ENCODE assay signal across 8 cellular contexts in the genomic region with DNA sequence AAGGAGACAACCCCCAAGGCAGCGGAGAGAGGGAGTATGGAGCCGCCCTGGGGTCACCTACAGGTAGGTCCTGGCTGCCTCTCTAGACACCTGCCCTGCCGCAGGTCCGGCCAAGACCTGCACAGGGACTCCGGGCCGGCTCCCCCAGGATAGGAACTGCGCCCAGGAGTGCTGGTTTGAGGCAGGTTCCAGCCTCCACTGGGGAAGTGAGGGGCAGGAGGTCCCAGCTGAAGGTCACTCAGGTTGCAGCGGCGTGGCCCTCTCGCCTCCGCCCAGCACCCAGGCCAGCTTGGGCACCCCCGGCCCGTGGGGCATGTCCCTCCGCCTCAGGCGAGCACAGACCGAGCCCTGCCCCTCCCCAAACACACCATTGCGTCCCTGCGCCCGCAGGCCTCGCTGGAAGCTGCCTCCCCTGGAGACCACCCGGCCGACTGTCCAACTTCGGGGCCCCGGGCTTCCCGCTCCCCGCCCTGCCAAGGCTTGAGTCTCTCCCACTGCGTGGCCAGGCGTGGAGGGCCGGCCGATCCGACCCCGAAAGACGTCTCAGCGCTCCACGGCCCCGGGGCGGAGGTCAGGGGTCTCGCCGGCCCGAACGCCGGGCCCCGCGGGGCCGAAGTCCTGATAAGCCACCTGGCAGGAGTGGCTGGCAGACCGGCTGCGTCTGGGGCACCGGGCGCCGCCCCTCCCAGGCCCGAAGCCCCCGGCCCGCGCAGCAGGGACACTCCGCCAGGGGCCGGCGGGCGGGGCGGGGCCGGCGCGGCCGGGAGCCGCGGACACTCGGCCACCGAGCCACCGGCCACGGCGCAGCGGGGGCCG. TPM values are rescaled to one million over a fixed set of nuclear protein-coding genes. Genes with fewer than 3 reads are reported as not detected.
DNase-seq lines count a peak whose midpoint lies in the region; ATAC-seq and TF ChIP-seq lines count a peak whose summit lies in the region.

No MANE protein-coding gene starts in this region.

- no peaks in the 10 kb centered on the region for H3K27me3 ChIP-seq in Peyer's patch
- no peaks in the 10 kb centered on the region for H3K27me3 ChIP-seq in fibroblast of lung (ENCODE audit: control insufficient read depth, insufficient read depth, low read length)
- no peaks in the 10 kb centered on the region for H3K27me3 ChIP-seq in osteoblast (ENCODE audit: insufficient read depth, low read length)

- H3K4me2 ChIP-seq in fibroblast of lung (ENCODE audit: extremely low read depth, insufficient read depth, low read length) (peak overlapping the region; percentile 95), osteoblast (ENCODE audit: insufficient read depth, low read length) (peak overlapping the region; percentile 81)

- peaks cover 1 to 30% (median 22%) of the 10 kb centered on the region in 4 donors for H3K4me1 ChIP-seq in Peyer's patch
- H3K4me1 ChIP-seq in fibroblast of lung (ENCODE audit: control insufficient read depth, extremely low read depth, insufficient read depth, low read length) = peaks cover 5% of the 10 kb centered on the region
- peaks cover 6% of the 10 kb centered on the region for H3K4me1 ChIP-seq in osteoblast (ENCODE audit: insufficient read depth, low read length)

- peaks cover 4% of the 10 kb centered on the region for H4K20me1 ChIP-seq in fibroblast of lung (ENCODE audit: control insufficient read depth, extremely low read depth, insufficient read depth, low read length)
- peaks cover 30% of the 10 kb centered on the region for H4K20me1 ChIP-seq in osteoblast (ENCODE audit: insufficient read depth, low read length)

- H3K9me3 ChIP-seq in Peyer's patch = no peaks in the 10 kb centered on the region
- H3K9me3 ChIP-seq in fibroblast of lung (ENCODE audit: control insufficient read depth, insufficient read depth, low read depth, low read length) = no peaks in the 10 kb centered on the region
- no peaks in the 10 kb centered on the region for H3K9me3 ChIP-seq in osteoblast (ENCODE audit: low read depth, low read length)

- H3K9ac ChIP-seq in fibroblast of lung (ENCODE audit: insufficient read depth, low read length) = peak overlapping the region; percentile 99

- peak; percentile 3 for ATAC-seq in GM21576 (IDR thresholded peaks at IDR 0.05; ENCODE audit: unreplicated experiment)

- no peaks in the 10 kb centered on the region for H3K36me3 ChIP-seq in Peyer's patch
- H3K36me3 ChIP-seq in fibroblast of lung (ENCODE audit: control insufficient read depth, insufficient read depth, low read length) = peaks cover 9% of the 10 kb centered on the region
- H3K36me3 ChIP-seq in osteoblast (ENCODE audit: insufficient read depth, low read length) = peaks cover 7% of the 10 kb centered on the region

- H2AFZ ChIP-seq in fibroblast of lung (ENCODE audit: low read length) (no peak overlapping the region), osteoblast (ENCODE audit: low read length) (peak overlapping the region; percentile 72)

- H3K79me2 ChIP-seq in fibroblast of lung (ENCODE audit: control insufficient read depth, insufficient read depth, low read length) (peaks cover 32% of the 10 kb centered on the region), osteoblast (ENCODE audit: insufficient read depth, low read length) (peaks cover 34% of the 10 kb centered on the region)

- TF ChIP-seq CTCF in Peyer's patch (IDR thresholded peaks at IDR 0.05) (no peak), fibroblast of lung (conservative IDR thresholded peaks at IDR 0.05 in 1 of 2, IDR thresholded peaks at IDR 0.05 in 1 of 2; ENCODE audit: low read depth in 1 of 2, low read length in 2 of 2) (no peak), osteoblast (IDR thresholded peaks at IDR 0.05; ENCODE audit: extremely low read depth, low read depth, low read length) (no peak)

- no peak for TF ChIP-seq POLR2A in Peyer's patch (IDR thresholded peaks at IDR 0.05)

- H3K4me3 ChIP-seq in Peyer's patch = peak overlapping the region; percentile 77 to 97 (median 90)
- H3K4me3 ChIP-seq in fibroblast of lung (replicated peaks in 1 of 4; ENCODE audit: control extremely low read depth in 1 of 4, insufficient read depth in 1 of 4, low read depth in 3 of 4, low read length in 4 of 4) = peak overlapping the region; percentile 29 to 80 (median 61)
- peak overlapping the region; percentile 81 for H3K4me3 ChIP-seq in osteoblast (ENCODE audit: insufficient read depth, low read length)

- DNase-seq in Peyer's patch = peak in 1 of 3 donors; percentile 60
- no peak for DNase-seq in fibroblast of lung (ENCODE audit: low read depth in 2 of 2)
- DNase-seq in osteoblast (ENCODE audit: insufficient read length, low spot score, missing footprints) = peak; percentile 96
- DNase-seq in GF-D8 (lab: John Stamatoyannopoulos, UW) = no peak
- DNase-seq in activated gamma-delta T cell (lab: John Stamatoyannopoulos, UW) = no peak
- DNase-seq in NCI-H1436 treated with DMSO at 0.1 percent for 48 hours (lab: John Stamatoyannopoulos, UW) = no peak
- no peak for DNase-seq in superior temporal gyrus (ENCODE audit: extremely low spot score)

- H3K27ac ChIP-seq in Peyer's patch = peak overlapping the region; percentile 94 to 100 (median 98)
- peak overlapping the region; percentile 97 for H3K27ac ChIP-seq in fibroblast of lung (ENCODE audit: insufficient read depth, low read length)
- H3K27ac ChIP-seq in osteoblast (ENCODE audit: low read depth, low read length) = peak overlapping the region; percentile 82

RNA-seq across cellular contexts. Expression of a gene that starts 1.4 kb away (rescaled TPM):
- total RNA-seq in Peyer's patch (10 to 100 TPM; 20.1 to 41.5 (median 37.1) TPM), fibroblast of lung (18.0 and 21.8 TPM in 2 replicates), osteoblast (48.9 TPM in 2 replicates)
- polyA plus RNA-seq in fibroblast of lung = 11.6 and 18.3 TPM in 2 replicates
- polyA plus RNA-seq in fibroblast of lung (2012) = 30.8 and 38.0 TPM in 2 replicates
- polyA minus RNA-seq in fibroblast of lung (ENCODE audit: low replicate concordance) = 18.0 and 19.2 TPM in 2 replicates

RNA-seq across cellular contexts. Expression of a gene that starts 32.2 kb away (rescaled TPM):
- 10 to 100 TPM; 16.5 to 31.2 (median 25.4) TPM for total RNA-seq in Peyer's patch
- 21.5 and 23.1 TPM in 2 replicates for total RNA-seq in fibroblast of lung
- 8.2 and 9.7 TPM in 2 replicates for polyA plus RNA-seq in fibroblast of lung
- 39.4 and 46.3 TPM in 2 replicates for polyA plus RNA-seq in fibroblast of lung (2012)
- 6.5 and 10.0 TPM in 2 replicates for polyA minus RNA-seq in fibroblast of lung (ENCODE audit: low replicate concordance)
- 18.6 and 25.3 TPM in 2 replicates for total RNA-seq in osteoblast
